ENCODE assay signal across 18 cellular contexts in the genomic region with DNA sequence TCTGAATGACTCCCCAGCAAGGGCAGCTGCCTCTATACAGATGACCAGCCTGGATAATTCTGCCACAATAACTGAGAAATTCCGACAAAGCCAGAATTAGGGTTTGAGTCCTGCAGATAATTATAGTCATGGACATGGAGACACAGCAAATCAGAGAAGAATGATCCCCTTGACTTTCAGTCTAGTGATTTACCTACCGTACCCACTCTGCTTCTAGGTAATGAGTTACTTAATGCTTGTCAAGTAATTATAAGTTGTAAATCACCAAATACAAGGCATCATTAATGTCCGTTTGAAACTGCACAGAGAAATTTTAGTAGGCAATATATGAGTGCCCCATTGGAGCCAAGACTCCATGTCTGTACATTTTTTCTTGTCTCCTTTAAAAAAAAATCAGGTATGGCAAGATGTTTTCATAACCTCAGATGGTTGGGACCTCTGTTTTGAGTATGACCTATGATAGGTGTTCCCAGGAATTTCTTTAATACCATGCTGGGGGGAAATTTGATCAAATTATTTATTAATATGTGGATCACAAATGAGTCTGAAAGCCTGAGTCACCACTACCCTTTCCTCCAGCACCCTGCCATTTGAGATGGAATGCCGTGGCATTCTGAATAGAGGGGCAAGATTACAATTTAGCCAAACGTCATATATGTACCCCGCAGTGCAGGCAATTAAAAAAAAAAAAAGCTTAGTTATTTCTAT.
"Had no signal": no experiment of that assay in that cellular context is flagged by ENCODE, and none has a peak within 500 bp of the region (broad histone marks: within the 10 kb centered on the region; RNA-seq: fewer than 3 reads in every experiment).

No MANE protein-coding gene starts in this region.

- H3K27me3 ChIP-seq: heart left ventricle, left lung, spleen, uterus had no signal

- H3K4me3 ChIP-seq: uterus had no signal

- H3K27ac ChIP-seq: left lung, lower lobe of right lung had no signal

- H3K9me3 Mint-ChIP-seq: activated CD4-positive, alpha-beta memory T cell treated with anti-CD3 and anti-CD28 coated beads, Interleukin-2, amount 10 ng/mL, durations not matched to agents 7 days and 5 days; activated CD4-positive, alpha-beta T cell treated with anti-CD3 and anti-CD28 coated beads, Interleukin-2, amount 10 ng/mL, durations not matched to agents 7 days and 5 days; activated naive CD4-positive, alpha-beta T cell treated with anti-CD3 and anti-CD28 coated beads, Interleukin-2, amount 50 U/mL, for 24 hours; activated naive CD8-positive, alpha-beta T cell treated with anti-CD3 and anti-CD28 coated beads, Interleukin-2, amount 50 U/mL, for 24 hours; activated T-helper 2 cell treated with anti-CD3 and anti-CD28 coated beads, Interferon-gamma antibody, Interleukin-2, Interleukin-4, amounts not matched to agents 10 μg/mL and 5 μg/mL and 100 μg/mL, durations not matched to agents 14 hours and 24 hours and 36 hours; dendritic cell treated with granulocyte-macrophage colony-stimulating factor and Interleukin-4, amounts not matched to agents 40 ng/mL and 50 ng/mL, for 4 days; endodermal cell; natural killer cell treated with Interleukin-12 subunit alpha and Interleukin-12 subunit beta and Interleukin-15 and Interleukin-18, amount 100 ng/mL, for 72 hours had no signal

- H3K36me3 ChIP-seq: heart left ventricle, left lung, lower lobe of right lung, spleen, thoracic aorta, uterus had no signal

- H3K36me3 Mint-ChIP-seq: activated naive CD4-positive, alpha-beta T cell treated with anti-CD3 and anti-CD28 coated beads, Interleukin-2, amount 50 U/mL, for 24 hours; natural killer cell treated with Interleukin-12 subunit alpha and Interleukin-12 subunit beta and Interleukin-15 and Interleukin-18, amount 100 ng/mL, for 72 hours had no signal

- DNase-seq: activated CD4-positive, alpha-beta T cell treated with anti-CD3 and anti-CD28 coated beads for 1 hour; kidney glomerular epithelial cell; left lung; lower lobe of right lung; right cardiac atrium; spleen; T-helper 9 cell had no signal

- H3K27ac Mint-ChIP-seq: endodermal cell had no signal

- H3K27me3 Mint-ChIP-seq: activated CD4-positive, alpha-beta memory T cell treated with anti-CD3 and anti-CD28 coated beads, Interleukin-2, amount 10 ng/mL, durations not matched to agents 7 days and 5 days; activated CD4-positive, alpha-beta T cell treated with anti-CD3 and anti-CD28 coated beads, Interleukin-2, amount 10 ng/mL, durations not matched to agents 7 days and 5 days; activated naive CD4-positive, alpha-beta T cell treated with anti-CD3 and anti-CD28 coated beads, Interleukin-2, amount 50 U/mL, for 24 hours; activated naive CD8-positive, alpha-beta T cell treated with anti-CD3 and anti-CD28 coated beads, Interleukin-2, amount 50 U/mL, for 24 hours; dendritic cell treated with granulocyte-macrophage colony-stimulating factor and Interleukin-4, amounts not matched to agents 40 ng/mL and 50 ng/mL, for 4 days; natural killer cell treated with Interleukin-12 subunit alpha and Interleukin-12 subunit beta and Interleukin-15 and Interleukin-18, amount 100 ng/mL, for 72 hours had no signal

- H3K9me3 ChIP-seq: heart left ventricle, left lung, lower lobe of right lung, spleen, thoracic aorta, uterus had no signal
